21 cellular contexts compared by ENCODE assay signal in genomic region chrX:144327515-144327914, GRCh38.
"Had no signal": no experiment of that assay in that cellular context is flagged by ENCODE, and none has a peak within 500 bp of the region (broad histone marks: within the 10 kb centered on the region; RNA-seq: fewer than 3 reads in every experiment).

No MANE protein-coding gene starts in this region.

- H3K36me3 ChIP-seq: right atrium auricular region had no signal

- H3K4me1 ChIP-seq: right atrium auricular region had no signal

- H3K27me3 Mint-ChIP-seq: activated B cell treated with CpG ODN at 0.5 μM for 24 hours; activated CD4-positive, alpha-beta T cell treated with anti-CD3 and anti-CD28 coated beads, Interleukin-2, amount 10 ng/mL, durations not matched to agents 24 days and 14 days; type B pancreatic cell had no signal

- H3K9me3 Mint-ChIP-seq: activated B cell treated with CpG ODN at 0.5 μM for 24 hours; activated CD4-positive, alpha-beta T cell treated with anti-CD3 and anti-CD28 coated beads, Interleukin-2, amount 10 ng/mL, durations not matched to agents 24 days and 14 days; type B pancreatic cell had no signal

- H3K27me3 ChIP-seq: right atrium auricular region had no signal

- H3K36me3 Mint-ChIP-seq: activated naive CD4-positive, alpha-beta T cell treated with anti-CD3 and anti-CD28 coated beads, Interleukin-2, amount 50 U/mL, for 72 hours; type B pancreatic cell had no signal

- H3K9me3 ChIP-seq: right atrium auricular region had no signal

- DNase-seq: activated B cell treated with CpG ODN at 0.5 μM for 24 hours; activated CD4-positive, alpha-beta T cell treated with anti-CD3 and anti-CD28 coated beads, Interleukin-2, amount 10 ng/mL, durations not matched to agents 24 days and 14 days; activated CD8-positive, alpha-beta memory T cell treated with anti-CD3 and anti-CD28 coated beads, Interleukin-2, amount 50 U/mL, for 4 hours; activated CD8-positive, alpha-beta T cell treated with anti-CD3 and anti-CD28 coated beads, Interleukin-2, amount 10 ng/mL, durations not matched to agents 7 days and 5 days; activated gamma-delta T cell; activated T-cell treated with anti-CD3 and anti-CD28 coated beads, Interleukin-2, amount 50 U/mL, for 48 hours; caudate nucleus; glutamatergic neuron; hypothalamus; left ventricle myocardium superior; mesendoderm; occipital lobe; small intestine; stimulated activated naive CD8-positive, alpha-beta T cell treated with anti-CD3 and anti-CD28 coated beads, Interleukin-15, Interleukin-2, amounts not matched to agents 100 U/mL and 50 U/mL, for 24 hours; T-helper 2 cell had no signal

- H3K4me3 ChIP-seq: coronary artery, right atrium auricular region had no signal

- H3K27ac ChIP-seq: coronary artery, right atrium auricular region had no signal

- ATAC-seq: activated CD8-positive, alpha-beta T cell treated with anti-CD3 and anti-CD28 coated beads, Interleukin-2, amount 10 ng/mL, durations not matched to agents 7 days and 5 days; activated naive CD4-positive, alpha-beta T cell treated with anti-CD3 and anti-CD28 coated beads, Interleukin-2, amount 50 U/mL, for 72 hours; esophagus mucosa; left ventricle myocardium superior; stimulated activated naive CD8-positive, alpha-beta T cell treated with anti-CD3 and anti-CD28 coated beads, Interleukin-15, Interleukin-2, amounts not matched to agents 100 U/mL and 50 U/mL, for 24 hours had no signal

- H3K4me3 Mint-ChIP-seq: activated B cell treated with CpG ODN at 0.5 μM for 24 hours; activated CD4-positive, alpha-beta T cell treated with anti-CD3 and anti-CD28 coated beads, Interleukin-2, amount 10 ng/mL, durations not matched to agents 24 days and 14 days; activated CD8-positive, alpha-beta T cell treated with anti-CD3 and anti-CD28 coated beads, Interleukin-2, amount 10 ng/mL, durations not matched to agents 7 days and 5 days; nephron; type B pancreatic cell had no signal

- H3K27ac Mint-ChIP-seq: activated B cell treated with CpG ODN at 0.5 μM for 24 hours; activated CD4-positive, alpha-beta T cell treated with anti-CD3 and anti-CD28 coated beads, Interleukin-2, amount 10 ng/mL, durations not matched to agents 24 days and 14 days; activated CD8-positive, alpha-beta T cell treated with anti-CD3 and anti-CD28 coated beads, Interleukin-2, amount 10 ng/mL, durations not matched to agents 7 days and 5 days; activated naive CD4-positive, alpha-beta T cell treated with anti-CD3 and anti-CD28 coated beads, Interleukin-2, amount 50 U/mL, for 72 hours; nephron; type B pancreatic cell had no signal

- H3K4me1 Mint-ChIP-seq: activated B cell treated with CpG ODN at 0.5 μM for 24 hours; activated CD4-positive, alpha-beta T cell treated with anti-CD3 and anti-CD28 coated beads, Interleukin-2, amount 10 ng/mL, durations not matched to agents 24 days and 14 days had no signal
